Comparison of ENCODE assay signal across 17 cellular contexts in the genomic region with DNA sequence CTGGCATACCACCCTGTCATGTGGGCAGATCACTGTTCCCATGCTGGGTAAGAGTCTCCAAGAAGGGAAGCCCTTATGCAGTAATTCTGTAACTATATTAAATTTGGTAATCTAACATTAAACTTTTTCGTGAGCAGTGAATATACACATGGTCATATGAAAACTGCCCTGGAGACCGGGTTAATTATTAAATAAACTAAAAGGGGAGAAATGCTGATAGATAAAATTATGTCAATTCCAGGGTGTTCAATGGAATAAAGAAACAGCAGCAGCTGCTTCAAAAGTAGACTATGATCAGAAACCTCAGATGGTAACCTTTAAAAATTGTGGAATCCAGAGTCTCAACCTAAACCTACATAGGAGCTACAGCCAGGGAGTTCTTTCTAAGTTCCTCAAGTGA.
DNase-seq lines count a peak whose midpoint lies in the region; ATAC-seq and TF ChIP-seq lines count a peak whose summit lies in the region.
"Had no signal": no experiment of that assay in that cellular context is flagged by ENCODE, and none has a peak within 500 bp of the region (broad histone marks: within the 10 kb centered on the region; RNA-seq: fewer than 3 reads in every experiment).

No MANE protein-coding gene starts in this region.

- H4K8ac ChIP-seq in H9 (replicated peaks; ENCODE audit: insufficient read length, low read depth, low read length), result no peak overlapping the region

- no peak overlapping the region for H3K4ac ChIP-seq in H9 (ENCODE audit: low read depth, low read length)

- WGBS in H9 (ENCODE audit: extremely low coverage, insufficient read length, low lambda C conversion rate), result no CpG with 5 or more reads among the region's 2 CpGs

- H3K79me2 ChIP-seq in H9 (ENCODE audit: insufficient read depth, low read length) (no peaks in the 10 kb centered on the region), OCI-LY7 (ENCODE audit: insufficient read depth, low read depth, low read length) (no peaks in the 10 kb centered on the region)

- DNase-seq in A673 (ENCODE audit: low spot score) (no peak), H9 (no peak), OCI-LY7 (ENCODE audit: low spot score) (no peak), left lobe of liver (ENCODE audit: low spot score) (no peak), middle frontal gyrus (ENCODE audit: extremely low spot score, low spot score) (no peak), NCI-H1436 (lab: John Stamatoyannopoulos, UW) (no peak)
- DNase-seq in activated naive CD8-positive, alpha-beta T cell treated with anti-CD3 and anti-CD28 coated beads for 36 hours, result no peak
- DNase-seq: ACHN; C1 segment of cervical spinal cord; CD4-positive, alpha-beta memory T cell; COR-L47; DMS153; DND-41; GM23248; HCEC 1CT had no signal

- no peak overlapping the region for H2BK12ac ChIP-seq in H9 (ENCODE audit: insufficient read length, low read depth, low read length)

- no peaks in the 10 kb centered on the region for H3K4me1 ChIP-seq in A673 (ENCODE audit: insufficient read depth, low read length, poor library complexity, severe bottlenecking)
- no peaks in the 10 kb centered on the region for H3K4me1 ChIP-seq in H9 (ENCODE audit: insufficient read depth, low read length)
- H3K4me1 ChIP-seq in OCI-LY7 (ENCODE audit: insufficient read depth, low read length, poor library complexity, severe bottlenecking), result no peaks in the 10 kb centered on the region

- no peak overlapping the region for H3K9ac ChIP-seq in H9 (ENCODE audit: extremely low read depth, insufficient read length, low read length)
- H3K9ac ChIP-seq: GM23248 had no signal

- no peaks in the 10 kb centered on the region for H3K9me2 ChIP-seq in OCI-LY7 (ENCODE audit: insufficient read depth, low read length)

- no peak overlapping the region for H4K91ac ChIP-seq in H9 (ENCODE audit: insufficient read length, low read depth, low read length)

- H3K4me3 Mint-ChIP-seq in H9, result no peak overlapping the region
- H3K4me3 Mint-ChIP-seq in activated naive CD8-positive, alpha-beta T cell treated with anti-CD3 and anti-CD28 coated beads for 36 hours, result no peak overlapping the region
- H3K4me3 Mint-ChIP-seq: CD4-positive, alpha-beta memory T cell had no signal

- H3K79me1 ChIP-seq in H9 (ENCODE audit: insufficient read depth, low read depth, low read length, poor library complexity, severe bottlenecking), result no peaks in the 10 kb centered on the region

- no peak overlapping the region for H4K5ac ChIP-seq in H9 (ENCODE audit: insufficient read length, low read depth, low read length)

- H3K23ac ChIP-seq in H9 (ENCODE audit: insufficient read length, low read depth, low read length), result no peak overlapping the region

- H2AK5ac ChIP-seq in H9 (ENCODE audit: insufficient read length, low read length), result no peak overlapping the region

- H3K4me2 ChIP-seq in H9 (ENCODE audit: insufficient read depth, insufficient read length, low read length), result no peak overlapping the region
- H3K4me2 ChIP-seq in OCI-LY7 (ENCODE audit: low read length), result no peak overlapping the region

- H3K9me3 ChIP-seq in A673 (ENCODE audit: low read depth, low read length, poor library complexity, severe bottlenecking) (no peaks in the 10 kb centered on the region), H9 (ENCODE audit: control insufficient read depth, low read depth, low read length) (no peaks in the 10 kb centered on the region), OCI-LY7 (ENCODE audit: low read length) (no peaks in the 10 kb centered on the region)

- peak overlapping the region; percentile 83 for H2BK5ac ChIP-seq in H9 (ENCODE audit: insufficient read length, low read length)

- no peaks in the 10 kb centered on the region for H3K36me3 ChIP-seq in A673 (ENCODE audit: insufficient read depth, low read length, poor library complexity, severe bottlenecking)
- H3K36me3 ChIP-seq in OCI-LY7 (ENCODE audit: insufficient read depth, low read length), result peaks cover 37% of the 10 kb centered on the region

- TF ChIP-seq CTCF in A673 (conservative IDR thresholded peaks at IDR 0.05; ENCODE audit: low read depth, low read length) (no peak), H9 (conservative IDR thresholded peaks at IDR 0.05) (no peak), OCI-LY7 (conservative IDR thresholded peaks at IDR 0.05; ENCODE audit: low read length) (no peak)

- no peaks in the 10 kb centered on the region for H3K9me3 Mint-ChIP-seq in H9
- no peaks in the 10 kb centered on the region for H3K9me3 Mint-ChIP-seq in activated naive CD8-positive, alpha-beta T cell treated with anti-CD3 and anti-CD28 coated beads for 36 hours
- H3K9me3 Mint-ChIP-seq: CD4-positive, alpha-beta memory T cell had no signal

- H3K18ac ChIP-seq in H9 (ENCODE audit: insufficient read length, low read depth, low read length), result no peak overlapping the region

- H3K14ac ChIP-seq in H9 (ENCODE audit: insufficient read depth, low read length), result no peak overlapping the region

- no peaks in the 10 kb centered on the region for H3K27me3 ChIP-seq in A673 (replicated peaks; ENCODE audit: insufficient read depth, low read depth, low read length, poor library complexity)
- H3K27me3 ChIP-seq in H9 (ENCODE audit: insufficient read depth, low read length), result no peaks in the 10 kb centered on the region

- POLR2A ChIA-PET in A673 (lab: Charles Lee; ENCODE audit: low non-redundant PET) (no interaction called here), OCI-LY7 (lab: Charles Lee) (no interaction called here)

- CTCF ChIA-PET in A673 (lab: Charles Lee), result no interaction called here
- CTCF ChIA-PET in OCI-LY7 (lab: Charles Lee; ENCODE audit: unreplicated experiment), result no interaction called here

- no peaks in the 10 kb centered on the region for H3K27me3 Mint-ChIP-seq in H9 (ENCODE audit: low read depth)
- no peaks in the 10 kb centered on the region for H3K27me3 Mint-ChIP-seq in activated naive CD8-positive, alpha-beta T cell treated with anti-CD3 and anti-CD28 coated beads for 36 hours
- H3K27me3 Mint-ChIP-seq: CD4-positive, alpha-beta memory T cell had no signal

- H3K4me3 ChIP-seq in A673 (ENCODE audit: low read depth, low read length, poor library complexity, severe bottlenecking), result no peak overlapping the region
- no peak overlapping the region for H3K4me3 ChIP-seq in OCI-LY7 (ENCODE audit: low read depth, low read length, poor library complexity, severe bottlenecking)
- H3K4me3 ChIP-seq: GM23248 had no signal

- H3K36me3 Mint-ChIP-seq in H9 (ENCODE audit: insufficient read depth in 1 of 3, low read depth in 3 of 3), result peaks cover 9 to 44% (median 38%) of the 10 kb centered on the region in 3 experiments; a peak in 6 of 7 replicates
- no peaks in the 10 kb centered on the region for H3K36me3 Mint-ChIP-seq in activated naive CD8-positive, alpha-beta T cell treated with anti-CD3 and anti-CD28 coated beads for 36 hours
- H3K36me3 Mint-ChIP-seq: CD4-positive, alpha-beta memory T cell had no signal

- ATAC-seq in left lobe of liver, result peak; percentile 44
- ATAC-seq in GM18873 (IDR thresholded peaks at IDR 0.05; ENCODE audit: low FRiP score, unreplicated experiment), result no peak

- no peak overlapping the region for H3T11ph ChIP-seq in H9 (ENCODE audit: low read length)

- no peak overlapping the region for H2BK120ac ChIP-seq in H9 (ENCODE audit: low read depth, low read length, poor library complexity, severe bottlenecking)

- H3K27ac ChIP-seq in A673 (ENCODE audit: low read depth, low read length, poor library complexity, severe bottlenecking) (no peak overlapping the region), H9 (ENCODE audit: insufficient read length, low read depth, low read length) (no peak overlapping the region), OCI-LY7 (ENCODE audit: low read depth, low read length, poor library complexity, severe bottlenecking) (no peak overlapping the region)
- H3K27ac ChIP-seq: 22Rv1, GM23248 had no signal

- H2BK20ac ChIP-seq in H9 (ENCODE audit: low read depth, low read length, poor library complexity, severe bottlenecking), result no peak overlapping the region

- no peaks in the 10 kb centered on the region for H3K4me1 Mint-ChIP-seq in H9
- no peaks in the 10 kb centered on the region for H3K4me1 Mint-ChIP-seq in activated naive CD8-positive, alpha-beta T cell treated with anti-CD3 and anti-CD28 coated beads for 36 hours
- H3K4me1 Mint-ChIP-seq: CD4-positive, alpha-beta memory T cell had no signal

- H2BK15ac ChIP-seq in H9 (ENCODE audit: low read depth, low read length), result no peak overlapping the region

- no peak overlapping the region for H3K56ac ChIP-seq in H9 (ENCODE audit: insufficient read length, low read depth, low read length)

- intact Hi-C loops in A673 (cut with micrococcal nuclease; ENCODE audit: unreplicated experiment), result no loop called here
- intact Hi-C loops in OCI-LY7 (cut with micrococcal nuclease; ENCODE audit: unreplicated experiment), result no loop called here

- H2AFZ ChIP-seq in H9 (ENCODE audit: low read length) (no peak overlapping the region), OCI-LY7 (ENCODE audit: low read length) (no peak overlapping the region)
- H2AFZ ChIP-seq: GM23248 had no signal

- H3K23me2 ChIP-seq in H9 (ENCODE audit: insufficient read length, low read depth, low read length, poor library complexity, severe bottlenecking), result no peaks in the 10 kb centered on the region

- BruUV-seq in A673 (replicated peaks; lab: Mats Ljungman, UMichigan) (TSS peak; percentile 13), OCI-LY7 (replicated peaks; lab: Mats Ljungman, UMichigan) (TSS peak; percentile 18)

- H4K20me1 ChIP-seq in H9 (ENCODE audit: control insufficient read depth, insufficient read depth, insufficient read length) (no peaks in the 10 kb centered on the region), OCI-LY7 (ENCODE audit: insufficient read depth, low read length) (no peaks in the 10 kb centered on the region)

- no peak overlapping the region for H3K27ac Mint-ChIP-seq in H9
- no peak overlapping the region for H3K27ac Mint-ChIP-seq in activated naive CD8-positive, alpha-beta T cell treated with anti-CD3 and anti-CD28 coated beads for 36 hours
- H3K27ac Mint-ChIP-seq: CD4-positive, alpha-beta memory T cell had no signal
